Comparison of ENCODE assay signal across 26 cellular contexts in genomic region chr7:107151538-107151937, GRCh38.
"Had no signal": no experiment of that assay in that cellular context is flagged by ENCODE, and none has a peak within 500 bp of the region (broad histone marks: within the 10 kb centered on the region; RNA-seq: fewer than 3 reads in every experiment).

No MANE protein-coding gene starts in this region.

- H3K36me3 ChIP-seq: left lung, ovary, right atrium auricular region, right lobe of liver, suprapubic skin, thoracic aorta, tibial artery, upper lobe of right lung had no signal

- FAIRE-seq: kidney, urothelium cell line had no signal

- H3K4me2 ChIP-seq: smooth muscle cell had no signal

- ATAC-seq: left lung; naive thymus-derived CD4-positive, alpha-beta T cell; natural killer cell treated with Interleukin-12 subunit alpha and Interleukin-12 subunit beta and Interleukin-15 and Interleukin-18, amount 100 ng/mL, for 72 hours; right lobe of liver; stimulated activated memory B cell treated with anti-CD40 and anti-IgM and Interleukin-4, amounts not matched to agents 10 μg/mL and 1 μg/mL and 100 μg/mL, for 72 hours; upper lobe of right lung had no signal

- H3K4me3 ChIP-seq: left lung, lung, mucosa of descending colon, ovary, right atrium auricular region, right lobe of liver, smooth muscle cell, suprapubic skin, thoracic aorta, tibial artery, upper lobe of right lung had no signal

- H3K9me3 ChIP-seq: left lung, mucosa of descending colon, ovary, right atrium auricular region, right lobe of liver, suprapubic skin, thoracic aorta, tibial artery, upper lobe of right lung had no signal

- H3K27ac ChIP-seq: left lung, ovary, right atrium auricular region, right lobe of liver, suprapubic skin, thoracic aorta, tibial artery, upper lobe of right lung had no signal

- H3K27me3 Mint-ChIP-seq: natural killer cell treated with Interleukin-12 subunit alpha and Interleukin-12 subunit beta and Interleukin-15 and Interleukin-18, amount 100 ng/mL, for 72 hours; progenitor cell of endocrine pancreas; stimulated activated memory B cell treated with anti-CD40 and anti-IgM and Interleukin-4, amounts not matched to agents 10 μg/mL and 1 μg/mL and 100 μg/mL, for 72 hours had no signal

- H3K9me3 Mint-ChIP-seq: immature natural killer cell; naive thymus-derived CD4-positive, alpha-beta T cell; natural killer cell treated with Interleukin-12 subunit alpha and Interleukin-12 subunit beta and Interleukin-15 and Interleukin-18, amount 100 ng/mL, for 72 hours; stimulated activated memory B cell treated with anti-CD40 and anti-IgM and Interleukin-4, amounts not matched to agents 10 μg/mL and 1 μg/mL and 100 μg/mL, for 72 hours had no signal

- H3K4me3 Mint-ChIP-seq: immature natural killer cell; natural killer cell treated with Interleukin-12 subunit alpha and Interleukin-12 subunit beta and Interleukin-15 and Interleukin-18, amount 100 ng/mL, for 72 hours; stimulated activated memory B cell treated with anti-CD40 and anti-IgM and Interleukin-4, amounts not matched to agents 10 μg/mL and 1 μg/mL and 100 μg/mL, for 72 hours had no signal

- DNase-seq: hypothalamus; immature natural killer cell; kidney; left colon; left lung; midbrain; naive thymus-derived CD4-positive, alpha-beta T cell; ovary; right lobe of liver; stimulated activated CD4-positive, alpha-beta T cell treated with anti-CD3 and anti-CD28 coated beads, Interleukin-1b, Interleukin-23, amount 100 ng/mL, for 48 hours; stimulated activated CD4-positive, alpha-beta T cell treated with anti-CD3 and anti-CD28 coated beads, Interleukin-2, amount 100 ng/mL, for 48 hours; stimulated activated CD4-positive, alpha-beta T cell treated with anti-CD3 and anti-CD28 coated beads, Interleukin-4, amount 100 ng/mL, for 4 hours; stimulated activated CD8-positive, alpha-beta memory T cell treated with anti-CD3 and anti-CD28 coated beads, Interleukin-4, amount 100 ng/mL, for 48 hours; stimulated activated naive CD4-positive, alpha-beta T cell treated with Interleukin-2 at 50 U/mL for 16 hours; tibial artery; upper lobe of right lung had no signal

- H3K27me3 ChIP-seq: left lung, ovary, right atrium auricular region, right lobe of liver, suprapubic skin, tibial artery, upper lobe of right lung had no signal

- H3K4me1 Mint-ChIP-seq: immature natural killer cell; stimulated activated memory B cell treated with anti-CD40 and anti-IgM and Interleukin-4, amounts not matched to agents 10 μg/mL and 1 μg/mL and 100 μg/mL, for 72 hours had no signal

- H3K36me3 Mint-ChIP-seq: immature natural killer cell; naive thymus-derived CD4-positive, alpha-beta T cell; natural killer cell treated with Interleukin-12 subunit alpha and Interleukin-12 subunit beta and Interleukin-15 and Interleukin-18, amount 100 ng/mL, for 72 hours; stimulated activated memory B cell treated with anti-CD40 and anti-IgM and Interleukin-4, amounts not matched to agents 10 μg/mL and 1 μg/mL and 100 μg/mL, for 72 hours had no signal

- H3K27ac Mint-ChIP-seq: immature natural killer cell; natural killer cell treated with Interleukin-12 subunit alpha and Interleukin-12 subunit beta and Interleukin-15 and Interleukin-18, amount 100 ng/mL, for 72 hours; progenitor cell of endocrine pancreas; stimulated activated memory B cell treated with anti-CD40 and anti-IgM and Interleukin-4, amounts not matched to agents 10 μg/mL and 1 μg/mL and 100 μg/mL, for 72 hours had no signal

- H3K4me1 ChIP-seq: right atrium auricular region had no signal
